29 cellular contexts compared by ENCODE assay signal in the genomic region with DNA sequence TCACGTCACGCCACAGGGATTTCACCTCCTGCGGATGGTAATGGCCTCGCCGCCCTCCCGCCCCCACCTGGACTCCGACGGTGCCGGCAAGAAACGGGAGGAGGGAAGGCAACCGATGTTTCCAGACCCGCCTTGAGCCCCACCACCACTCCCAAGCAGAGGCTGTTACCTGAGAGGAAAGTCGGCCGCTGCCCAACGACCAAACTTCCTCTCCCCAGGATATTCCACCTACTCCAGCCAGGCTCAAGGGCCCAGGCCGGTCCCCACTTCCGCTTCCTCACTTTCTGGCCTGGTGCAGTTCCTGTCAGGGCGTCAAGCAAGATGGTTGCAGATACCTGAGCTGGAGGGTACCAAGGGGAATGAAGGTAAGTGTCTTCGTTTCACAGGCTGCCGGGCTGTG. TPM values are rescaled to one million over a fixed set of nuclear protein-coding genes. Genes with fewer than 3 reads are reported as not detected.
"Had no signal": no experiment of that assay in that cellular context is flagged by ENCODE, and none has a peak within 500 bp of the region (broad histone marks: within the 10 kb centered on the region; RNA-seq: fewer than 3 reads in every experiment).

A gene with protein sequence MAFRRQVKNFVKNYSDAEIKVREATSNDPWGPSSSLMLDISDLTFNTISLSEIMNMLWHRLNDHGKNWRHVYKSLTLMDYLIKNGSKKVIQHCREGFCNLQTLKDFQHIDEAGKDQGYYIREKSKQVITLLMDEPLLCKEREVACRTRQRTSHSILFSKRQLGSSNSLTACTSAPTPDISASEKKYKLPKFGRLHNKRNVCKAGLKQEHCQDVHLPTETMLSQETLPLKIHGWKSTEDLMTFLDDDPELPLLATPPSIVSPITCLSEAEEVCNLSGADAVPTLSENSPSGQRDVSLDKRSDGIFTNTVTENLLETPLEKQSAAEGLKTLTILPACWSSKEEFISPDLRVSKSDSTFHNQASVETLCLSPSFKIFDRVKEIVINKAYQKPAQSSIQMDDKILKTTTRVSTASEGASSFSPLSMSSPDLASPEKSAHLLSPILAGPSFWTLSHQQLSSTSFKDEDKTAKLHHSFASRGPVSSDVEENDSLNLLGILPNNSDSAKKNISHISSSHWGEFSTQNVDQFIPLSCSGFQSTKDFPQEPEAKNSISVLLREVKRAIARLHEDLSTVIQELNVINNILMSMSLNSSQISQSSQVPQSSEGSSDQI (minus strand): TSS at position 235 of the 400 bp plus-strand sequence. CDS start 6,012 bp downstream, outside the sequence.

- H3K36me3 ChIP-seq: ascending aorta, brain microvascular endothelial cell, stomach, suprapubic skin, transverse colon, uterus had no signal

- H3K4me3 Mint-ChIP-seq: dendritic cell treated with granulocyte-macrophage colony-stimulating factor and Interleukin-4, amounts not matched to agents 40 ng/mL and 50 ng/mL, for 4 days; mesothelial cell of epicardium had no signal

- ATAC-seq: activated T-cell treated with anti-CD3 and anti-CD28 coated beads, Interleukin-2, amount 50 U/mL, for 72 hours; left ventricle myocardium superior; naive thymus-derived CD8-positive, alpha-beta T cell; right cardiac atrium had no signal

- H3K27me3 Mint-ChIP-seq: dendritic cell treated with granulocyte-macrophage colony-stimulating factor and Interleukin-4, amounts not matched to agents 40 ng/mL and 50 ng/mL, for 4 days; naive thymus-derived CD8-positive, alpha-beta T cell had no signal

- H3K79me2 ChIP-seq: parathyroid adenoma had no signal

- H3K4me3 ChIP-seq: ascending aorta, stomach, suprapubic skin, transverse colon, uterus had no signal

- H3K4me1 Mint-ChIP-seq: mesothelial cell of epicardium had no signal

- H3K9me3 ChIP-seq: ascending aorta, stomach, suprapubic skin, transverse colon, uterus had no signal

- H3K27ac Mint-ChIP-seq: dendritic cell treated with granulocyte-macrophage colony-stimulating factor and Interleukin-4, amounts not matched to agents 40 ng/mL and 50 ng/mL, for 4 days; mesothelial cell of epicardium had no signal

- H3K9me3 Mint-ChIP-seq: activated T-cell treated with anti-CD3 and anti-CD28 coated beads, Interleukin-2, amount 50 U/mL, for 72 hours; dendritic cell treated with granulocyte-macrophage colony-stimulating factor and Interleukin-4, amounts not matched to agents 40 ng/mL and 50 ng/mL, for 4 days; mesothelial cell of epicardium; naive thymus-derived CD8-positive, alpha-beta T cell had no signal

- H3K9ac ChIP-seq: parathyroid adenoma had no signal

- DNase-seq: activated CD4-positive, alpha-beta T cell treated with anti-CD3 and anti-CD28 coated beads, Interleukin-2, amount 50 U/mL, for 4 hours; activated effector memory CD4-positive, alpha-beta T cell treated with Interleukin-2 at 50 U/mL for 16 hours; activated naive CD4-positive, alpha-beta T cell treated with anti-CD3 and anti-CD28 coated beads, Interleukin-2, amount 50 U/mL, for 16 hours; activated T-cell treated with anti-CD3 and anti-CD28 coated beads, Interleukin-2, amount 50 U/mL, for 72 hours; brain microvascular endothelial cell; caudate nucleus; effector CD4-positive, alpha-beta T cell; foreskin melanocyte; hippocampal formation; left ventricle myocardium superior; mammary epithelial cell; naive thymus-derived CD8-positive, alpha-beta T cell; nucleus accumbens; right cardiac atrium; stimulated activated CD4-positive, alpha-beta T cell treated with anti-CD3 and anti-CD28 coated beads, Interleukin-12 subunit alpha, Interleukin-12 subunit beta, amount 100 ng/mL, for 4 hours; stimulated activated CD4-positive, alpha-beta T cell treated with anti-CD3 and anti-CD28 coated beads, Interleukin-4, amount 100 ng/mL, for 4 hours; stomach; T-helper 9 cell; transverse colon; uterus had no signal

- H2AFZ ChIP-seq: parathyroid adenoma had no signal

- H3K27me3 ChIP-seq: ascending aorta, transverse colon, uterus had no signal

- H3K27ac ChIP-seq: ascending aorta, brain microvascular endothelial cell, parathyroid adenoma, stomach, suprapubic skin, transverse colon, uterus had no signal

- H3K36me3 Mint-ChIP-seq: mesothelial cell of epicardium; naive thymus-derived CD8-positive, alpha-beta T cell had no signal

RNA-seq across cellular contexts. Expression of the gene that starts here (rescaled TPM):
- total RNA-seq: left ventricle myocardium superior, mammary epithelial cell, mesothelial cell of epicardium, pulmonary artery endothelial cell, right cardiac atrium, skeletal muscle tissue, stomach, suprapubic skin, transverse colon had no signal
- polyA plus RNA-seq: adipose tissue, esophagus, mammary epithelial cell, stomach had no signal
